1 cellular context compared by ENCODE assay signal in genomic region chr3:130258532-130258952, GRCh38.
A peak's percentile ranks its signal among the peaks of the same experiment; 100 is the strongest.
TF ChIP-seq lines count a peak whose summit lies in the region.

No MANE protein-coding gene starts in this region.

TF ChIP-seq in K562, 482 proteins besides CTCF, POLR2A, EP300 and RAD21 (continued from another document):
- TF ChIP-seq FOXP4 (CRISPR knock-in tag; IDR thresholded peaks at IDR 0.05; ENCODE audit: borderline replicate concordance) (no peak), CBFA2T2 (conservative IDR thresholded peaks at IDR 0.05) (peak; percentile 71), KAT2B (IDR thresholded peaks at IDR 0.05; ENCODE audit: low read depth, low read length) (no peak), HMBOX1 (IDR thresholded peaks at IDR 0.05) (peak; percentile 43; the same call in 1 of the 2 replicates), SMARCA4 (IDR thresholded peaks at IDR 0.05) (peak; percentile 59), EGR1 (conservative IDR thresholded peaks at IDR 0.05) (peak; percentile 70), TCF3 (CRISPR knock-in tag; IDR thresholded peaks at IDR 0.05) (peak; percentile 48; the same call in 1 of the 2 replicates), ETV6 (IDR thresholded peaks at IDR 0.05; ENCODE audit: borderline replicate concordance in 1 of 2, low read depth in 2 of 2, low read length in 1 of 2) (peak in 1 of 2 experiments; percentile 5; a peak in 1 of 4 replicates), ETV6 (CRISPR knock-in tag; IDR thresholded peaks at IDR 0.05; ENCODE audit: borderline replicate concordance) (no peak), KDM1A (IDR thresholded peaks at IDR 0.05) (peak; percentile 90 to 92), ARID1B (IDR thresholded peaks at IDR 0.05) (peak; percentile 80), DPF2 (IDR thresholded peaks at IDR 0.05) (peak; percentile 82; the same call in 1 of the 2 replicates), STAT5A (IDR thresholded peaks at IDR 0.05; ENCODE audit: borderline replicate concordance, low read length) (peak; percentile 51; the same call in 1 of the 2 replicates), HDAC2 (IDR thresholded peaks at IDR 0.05) (0 out of 2 replicates have a peak, but pooled peaks have one; percentile 45), CTBP1 (IDR thresholded peaks at IDR 0.05; ENCODE audit: borderline replicate concordance) (0 out of 2 replicates have a peak, but pooled peaks have one; percentile 11), SMARCE1 (IDR thresholded peaks at IDR 0.05) (peak; percentile 67; the same call in 1 of the 2 replicates), RBM25 (IDR thresholded peaks at IDR 0.05; ENCODE audit: low read depth, low read length, severe bottlenecking) (peak; percentile 80), PML (IDR thresholded peaks at IDR 0.05; ENCODE audit: low read length) (peak; percentile 45; the same call in 1 of the 2 replicates), AFF4 (CRISPR knock-in tag; IDR thresholded peaks at IDR 0.05) (no peak), CREM (IDR thresholded peaks at IDR 0.05; ENCODE audit: low read depth) (0 out of 2 replicates have a peak, but pooled peaks have one; percentile 35), GATA2 (CRISPR knock-in tag; IDR thresholded peaks at IDR 0.05) (peak; percentile 62), HDAC1 (IDR thresholded peaks at IDR 0.05) (peak in 1 of 2 experiments; percentile 64; a peak in 2 of 4 replicates), SRSF9 (IDR thresholded peaks at IDR 0.05; ENCODE audit: borderline replicate concordance, low read depth, low read length) (no peak), FOSL1 (tag; conservative IDR thresholded peaks at IDR 0.05) (peak; percentile 70), RCOR1 (IDR thresholded peaks at IDR 0.05; ENCODE audit: borderline replicate concordance in 1 of 2, low read depth in 2 of 2, low read length in 2 of 2) (peak in 1 of 2 experiments; percentile 66; a peak in 1 of 4 replicates), SMAD4 (CRISPR knock-in tag; conservative IDR thresholded peaks at IDR 0.05) (0 out of 2 replicates have a peak, but pooled peaks have one; percentile 15), ZBTB2 (IDR thresholded peaks at IDR 0.05) (peak; percentile 43; the same call in 1 of the 2 replicates), TEAD4 (IDR thresholded peaks at IDR 0.05; ENCODE audit: low read length) (peak; percentile 79), TEAD4 (CRISPR knock-in tag; IDR thresholded peaks at IDR 0.05; ENCODE audit: borderline replicate concordance) (no peak), ZBTB7A (IDR thresholded peaks at IDR 0.05; ENCODE audit: borderline replicate concordance, control insufficient read depth, low read depth, low read length) (no peak), NCOR1 (IDR thresholded peaks at IDR 0.05) (peak; percentile 38; the same call in 1 of the 2 replicates), PBX2 (CRISPR knock-in tag; IDR thresholded peaks at IDR 0.05; ENCODE audit: low read depth) (no peak), PBX2 (tag; conservative IDR thresholded peaks at IDR 0.05; ENCODE audit: low read depth) (peak; percentile 69), ZNF23 (CRISPR knock-in tag; IDR thresholded peaks at IDR 0.05) (no peak), ELK1 (CRISPR knock-in tag; IDR thresholded peaks at IDR 0.05) (no peak), MEIS2 (IDR thresholded peaks at IDR 0.05; ENCODE audit: partially characterized antibody) (peak; percentile 83), NFE2 (IDR thresholded peaks at IDR 0.05; ENCODE audit: low read depth) (peak; percentile 34; the same call in 1 of the 2 replicates), TAL1 (IDR thresholded peaks at IDR 0.05) (peak; percentile 49; the same call in 1 of the 2 replicates), KLF16 (IDR thresholded peaks at IDR 0.05) (peak; percentile 37; the same call in 1 of the 2 replicates), HNRNPLL (IDR thresholded peaks at IDR 0.05; ENCODE audit: low read depth, low read length, poor library complexity, severe bottlenecking) (peak; percentile 78), NFIC (IDR thresholded peaks at IDR 0.05) (peak; percentile 57), PKNOX1 (IDR thresholded peaks at IDR 0.05) (0 out of 2 replicates have a peak, but pooled peaks have one; percentile 35)
